ENCODE assay signal across 1 cellular context in the genomic region with DNA sequence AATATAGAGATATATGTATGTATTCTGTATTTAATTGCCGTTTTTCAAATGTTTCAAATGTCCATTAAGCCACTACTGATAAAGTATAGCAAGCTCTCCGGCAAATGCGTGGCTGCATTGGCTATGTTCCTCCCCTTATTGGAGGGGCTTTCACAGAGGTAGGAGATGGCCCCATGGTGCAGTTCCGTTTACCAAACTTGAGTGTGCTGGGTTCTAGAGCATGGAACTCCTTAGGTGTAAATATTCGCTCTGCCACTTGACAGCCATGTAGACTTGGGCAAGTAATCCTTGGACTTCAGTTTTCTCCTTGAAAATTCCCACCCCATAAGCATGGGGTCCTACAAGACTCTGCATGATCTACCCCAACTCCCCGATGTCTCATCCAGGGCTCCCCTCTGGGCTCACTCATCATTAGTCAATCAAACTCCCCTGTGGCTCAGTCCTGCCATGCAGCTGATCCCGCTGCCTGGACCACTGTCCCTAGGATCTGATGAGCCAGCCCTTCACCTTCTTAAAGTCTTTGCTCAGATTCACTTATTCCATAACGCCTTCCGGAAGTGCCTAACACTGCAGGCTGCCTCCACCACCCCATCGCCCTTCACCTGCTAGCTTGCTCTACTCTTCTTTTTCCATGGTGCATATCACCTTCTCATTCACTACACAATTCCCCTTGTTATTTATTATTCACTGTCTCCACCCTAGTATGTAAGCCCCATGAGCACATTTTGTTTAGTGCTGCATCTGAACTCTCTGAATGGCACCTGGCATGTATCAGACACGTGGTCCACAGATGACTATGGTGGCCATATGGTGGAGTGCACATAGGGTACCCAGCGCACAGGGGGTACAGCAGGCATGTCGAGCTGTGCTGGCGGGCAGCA.
A peak's percentile ranks its signal among the peaks of the same experiment; 100 is the strongest.
TF ChIP-seq lines count a peak whose summit lies in the region.

No MANE protein-coding gene starts in this region.

TF ChIP-seq in HepG2, 621 proteins besides CTCF, POLR2A, EP300 and RAD21:
- TF ChIP-seq, protein P1, sequence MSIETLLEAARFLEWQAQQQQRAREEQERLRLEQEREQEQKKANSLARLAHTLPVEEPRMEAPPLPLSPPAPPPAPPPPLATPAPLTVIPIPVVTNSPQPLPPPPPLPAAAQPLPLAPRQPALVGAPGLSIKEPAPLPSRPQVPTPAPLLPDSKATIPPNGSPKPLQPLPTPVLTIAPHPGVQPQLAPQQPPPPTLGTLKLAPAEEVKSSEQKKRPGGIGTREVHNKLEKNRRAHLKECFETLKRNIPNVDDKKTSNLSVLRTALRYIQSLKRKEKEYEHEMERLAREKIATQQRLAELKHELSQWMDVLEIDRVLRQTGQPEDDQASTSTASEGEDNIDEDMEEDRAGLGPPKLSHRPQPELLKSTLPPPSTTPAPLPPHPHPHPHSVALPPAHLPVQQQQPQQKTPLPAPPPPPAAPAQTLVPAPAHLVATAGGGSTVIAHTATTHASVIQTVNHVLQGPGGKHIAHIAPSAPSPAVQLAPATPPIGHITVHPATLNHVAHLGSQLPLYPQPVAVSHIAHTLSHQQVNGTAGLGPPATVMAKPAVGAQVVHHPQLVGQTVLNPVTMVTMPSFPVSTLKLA (IDR thresholded peaks at IDR 0.05) = peak; percentile 60
- TF ChIP-seq, protein P2, sequence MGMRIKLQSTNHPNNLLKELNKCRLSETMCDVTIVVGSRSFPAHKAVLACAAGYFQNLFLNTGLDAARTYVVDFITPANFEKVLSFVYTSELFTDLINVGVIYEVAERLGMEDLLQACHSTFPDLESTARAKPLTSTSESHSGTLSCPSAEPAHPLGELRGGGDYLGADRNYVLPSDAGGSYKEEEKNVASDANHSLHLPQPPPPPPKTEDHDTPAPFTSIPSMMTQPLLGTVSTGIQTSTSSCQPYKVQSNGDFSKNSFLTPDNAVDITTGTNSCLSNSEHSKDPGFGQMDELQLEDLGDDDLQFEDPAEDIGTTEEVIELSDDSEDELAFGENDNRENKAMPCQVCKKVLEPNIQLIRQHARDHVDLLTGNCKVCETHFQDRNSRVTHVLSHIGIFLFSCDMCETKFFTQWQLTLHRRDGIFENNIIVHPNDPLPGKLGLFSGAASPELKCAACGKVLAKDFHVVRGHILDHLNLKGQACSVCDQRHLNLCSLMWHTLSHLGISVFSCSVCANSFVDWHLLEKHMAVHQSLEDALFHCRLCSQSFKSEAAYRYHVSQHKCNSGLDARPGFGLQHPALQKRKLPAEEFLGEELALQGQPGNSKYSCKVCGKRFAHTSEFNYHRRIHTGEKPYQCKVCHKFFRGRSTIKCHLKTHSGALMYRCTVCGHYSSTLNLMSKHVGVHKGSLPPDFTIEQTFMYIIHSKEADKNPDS (CRISPR knock-in tag; IDR thresholded peaks at IDR 0.05) = no peak
- TF ChIP-seq FOXC1 (CRISPR knock-in tag; IDR thresholded peaks at IDR 0.05; ENCODE audit: borderline replicate concordance) (no peak), TARDBP (CRISPR knock-in tag; IDR thresholded peaks at IDR 0.05) (no peak), FOXA3 (CRISPR knock-in tag; IDR thresholded peaks at IDR 0.05) (no peak), DNMT1 (CRISPR knock-in tag; IDR thresholded peaks at IDR 0.05) (no peak), NRL (CRISPR knock-in tag; IDR thresholded peaks at IDR 0.05; ENCODE audit: borderline replicate concordance) (no peak), NFIB (CRISPR knock-in tag; IDR thresholded peaks at IDR 0.05; ENCODE audit: borderline replicate concordance) (no peak), MAFK (conservative IDR thresholded peaks at IDR 0.05 in 1 of 2, IDR thresholded peaks at IDR 0.05 in 1 of 2; ENCODE audit: low read length in 2 of 2) (no peak), TBP (CRISPR knock-in tag; IDR thresholded peaks at IDR 0.05) (no peak), HOXA7 (CRISPR knock-in tag; IDR thresholded peaks at IDR 0.05) (no peak)
- TF ChIP-seq, protein P3, sequence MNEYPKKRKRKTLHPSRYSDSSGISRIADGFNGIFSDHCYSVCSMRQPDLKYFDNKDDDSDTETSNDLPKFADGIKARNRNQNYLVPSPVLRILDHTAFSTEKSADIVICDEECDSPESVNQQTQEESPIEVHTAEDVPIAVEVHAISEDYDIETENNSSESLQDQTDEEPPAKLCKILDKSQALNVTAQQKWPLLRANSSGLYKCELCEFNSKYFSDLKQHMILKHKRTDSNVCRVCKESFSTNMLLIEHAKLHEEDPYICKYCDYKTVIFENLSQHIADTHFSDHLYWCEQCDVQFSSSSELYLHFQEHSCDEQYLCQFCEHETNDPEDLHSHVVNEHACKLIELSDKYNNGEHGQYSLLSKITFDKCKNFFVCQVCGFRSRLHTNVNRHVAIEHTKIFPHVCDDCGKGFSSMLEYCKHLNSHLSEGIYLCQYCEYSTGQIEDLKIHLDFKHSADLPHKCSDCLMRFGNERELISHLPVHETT (CRISPR knock-in tag; conservative IDR thresholded peaks at IDR 0.05) = no peak
- TF ChIP-seq, protein P4, sequence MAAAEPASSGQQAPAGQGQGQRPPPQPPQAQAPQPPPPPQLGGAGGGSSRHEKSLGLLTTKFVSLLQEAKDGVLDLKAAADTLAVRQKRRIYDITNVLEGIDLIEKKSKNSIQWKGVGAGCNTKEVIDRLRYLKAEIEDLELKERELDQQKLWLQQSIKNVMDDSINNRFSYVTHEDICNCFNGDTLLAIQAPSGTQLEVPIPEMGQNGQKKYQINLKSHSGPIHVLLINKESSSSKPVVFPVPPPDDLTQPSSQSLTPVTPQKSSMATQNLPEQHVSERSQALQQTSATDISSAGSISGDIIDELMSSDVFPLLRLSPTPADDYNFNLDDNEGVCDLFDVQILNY (CRISPR knock-in tag; conservative IDR thresholded peaks at IDR 0.05) = no peak
- TF ChIP-seq, protein P5, sequence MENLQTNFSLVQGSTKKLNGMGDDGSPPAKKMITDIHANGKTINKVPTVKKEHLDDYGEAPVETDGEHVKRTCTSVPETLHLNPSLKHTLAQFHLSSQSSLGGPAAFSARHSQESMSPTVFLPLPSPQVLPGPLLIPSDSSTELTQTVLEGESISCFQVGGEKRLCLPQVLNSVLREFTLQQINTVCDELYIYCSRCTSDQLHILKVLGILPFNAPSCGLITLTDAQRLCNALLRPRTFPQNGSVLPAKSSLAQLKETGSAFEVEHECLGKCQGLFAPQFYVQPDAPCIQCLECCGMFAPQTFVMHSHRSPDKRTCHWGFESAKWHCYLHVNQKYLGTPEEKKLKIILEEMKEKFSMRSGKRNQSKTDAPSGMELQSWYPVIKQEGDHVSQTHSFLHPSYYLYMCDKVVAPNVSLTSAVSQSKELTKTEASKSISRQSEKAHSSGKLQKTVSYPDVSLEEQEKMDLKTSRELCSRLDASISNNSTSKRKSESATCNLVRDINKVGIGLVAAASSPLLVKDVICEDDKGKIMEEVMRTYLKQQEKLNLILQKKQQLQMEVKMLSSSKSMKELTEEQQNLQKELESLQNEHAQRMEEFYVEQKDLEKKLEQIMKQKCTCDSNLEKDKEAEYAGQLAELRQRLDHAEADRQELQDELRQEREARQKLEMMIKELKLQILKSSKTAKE (CRISPR knock-in tag; IDR thresholded peaks at IDR 0.05; ENCODE audit: borderline replicate concordance) = 0 out of 2 replicates have a peak, but pooled peaks have one; percentile 13
